ENCODE assay signal across 10 cellular contexts in genomic region chr21:31780944-31781343, GRCh38. TPM values are rescaled to one million over a fixed set of nuclear protein-coding genes. Genes with fewer than 3 reads are reported as not detected.
A peak's percentile ranks its signal among the peaks of the same experiment; 100 is the strongest.
DNase-seq lines count a peak whose midpoint lies in the region; FAIRE-seq and TF ChIP-seq lines count a peak whose summit lies in the region.
"Had no signal": no experiment of that assay in that cellular context is flagged by ENCODE, and none has a peak within 500 bp of the region (broad histone marks: within the 10 kb centered on the region; RNA-seq: fewer than 3 reads in every experiment).

No MANE protein-coding gene starts in this region.

- no peaks in the 10 kb centered on the region for H3K36me3 ChIP-seq in vagina

- H3K27ac Mint-ChIP-seq in HFFc6 = no peak overlapping the region

- H3K27ac ChIP-seq in epithelial cell of prostate (no peak overlapping the region), coronary artery (no peak overlapping the region), vagina (no peak overlapping the region)

- no peak overlapping the region for H3K4me3 Mint-ChIP-seq in HFFc6

- no peaks in the 10 kb centered on the region for H3K36me3 Mint-ChIP-seq in HFFc6 (ENCODE audit: low read depth)

- H3K9me3 Mint-ChIP-seq in HFFc6 = no peaks in the 10 kb centered on the region

- FAIRE-seq in A204.1 (lab: Jason Lieb, UNC) = peak; percentile 47
- FAIRE-seq: colon had no signal

- no peaks in the 10 kb centered on the region for H3K4me1 Mint-ChIP-seq in HFFc6 (ENCODE audit: low read depth)

- H3K27me3 ChIP-seq in vagina = no peaks in the 10 kb centered on the region

- peaks cover 2% of the 10 kb centered on the region; the same call in 1 of the 2 replicates for H3K27me3 Mint-ChIP-seq in HFFc6 (ENCODE audit: insufficient read depth)

- intact Hi-C loops in vagina (cut with DNase I) = no loop called here

- no peaks in the 10 kb centered on the region for H3K4me1 ChIP-seq in vagina

- no peak overlapping the region for H3K4me3 ChIP-seq in coronary artery
- no peak overlapping the region for H3K4me3 ChIP-seq in vagina

- no peak for TF ChIP-seq POLR2A in vagina (IDR thresholded peaks at IDR 0.05)

- no peak for DNase-seq in HFFc6
- peak; percentile 78 for DNase-seq in NCI-H69 (lab: John Stamatoyannopoulos, UW)
- peak; percentile 54 for DNase-seq in epithelial cell of prostate (ENCODE audit: low read depth, low spot score)
- no peak for DNase-seq in coronary artery (ENCODE audit: low spot score)
- no peak for DNase-seq in cerebellar nuclear complex (lab: John Stamatoyannopoulos, UW)
- no peak for DNase-seq in activated naive CD4-positive, alpha-beta T cell (lab: John Stamatoyannopoulos, UW)
- DNase-seq in vagina (ENCODE audit: extremely low spot score in 2 of 2) = no peak
- DNase-seq: SW 1271 had no signal

- no peaks in the 10 kb centered on the region for H3K9me3 ChIP-seq in vagina

- TF ChIP-seq CTCF in HFFc6 (IDR thresholded peaks at IDR 0.05) (peak; percentile 42), coronary artery (IDR thresholded peaks at IDR 0.05) (no peak), vagina (IDR thresholded peaks at IDR 0.05) (no peak)

RNA-seq across cellular contexts. Expression of gene SCAF4, which starts 49.0 kb away (rescaled TPM):
- 10 to 100 TPM; 21.8 to 28.4 (median 26.3) TPM for total RNA-seq in HFFc6 (2021; fragmentation: NEBNext Ultra II Directional; extraction: Animal tissue kit (Norgen Biotek cat#: 25700))
- 23.1 TPM for total RNA-seq in vagina

Comparison
In these comparisons a context has a peak if more than half of its experiments do, and no peak if none do; other contexts are left out.
1. DNase-seq: peak in NCI-H69 (single experiment) and epithelial cell of prostate (single experiment); none in HFFc6 (single experiment), coronary artery (single experiment), cerebellar nuclear complex (0 of 2), activated naive CD4-positive, alpha-beta T cell (0 of 4) and vagina (0 of 2).